8 cellular contexts compared by ENCODE assay signal in the genomic region with DNA sequence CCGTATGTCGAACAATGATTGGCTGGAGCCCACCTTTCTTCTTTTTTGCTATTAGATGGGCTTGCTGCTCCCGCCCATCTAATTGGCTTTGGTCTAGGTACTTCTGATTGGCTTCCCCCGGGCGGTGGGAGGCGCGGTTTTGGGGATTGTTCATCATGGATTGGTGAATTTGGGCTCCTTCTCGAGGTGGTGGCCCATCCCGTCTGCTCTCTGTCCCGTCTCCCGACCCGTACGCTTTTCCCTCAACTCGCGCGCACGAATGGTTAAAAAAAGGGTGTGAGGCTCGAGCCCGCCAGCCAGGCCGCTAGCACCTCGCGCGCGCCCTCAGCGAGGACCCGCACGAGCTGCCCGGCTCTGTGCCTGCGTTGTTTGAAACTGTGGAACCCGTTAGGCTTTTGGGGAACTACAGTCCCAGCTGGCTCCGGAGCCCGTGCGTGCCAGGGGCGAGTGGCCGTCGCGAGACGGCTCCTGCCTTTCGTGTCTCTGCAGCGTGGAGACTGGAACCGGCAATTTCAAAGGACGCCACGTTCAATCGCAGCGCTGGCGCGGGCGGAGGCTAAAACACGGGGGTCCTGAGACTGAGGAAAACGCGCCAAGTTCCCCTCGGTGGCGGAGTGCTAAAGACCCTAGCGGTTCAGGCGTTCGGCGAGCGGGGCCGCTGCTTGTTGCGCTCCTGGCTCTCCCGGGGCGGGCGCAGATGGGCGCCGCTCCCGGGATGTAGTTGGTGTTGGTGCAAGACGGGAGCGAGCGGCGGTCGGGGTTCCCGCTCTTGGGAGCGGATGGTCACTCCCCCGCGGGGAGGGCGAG. TPM values are rescaled to one million over a fixed set of nuclear protein-coding genes. Genes with fewer than 3 reads are reported as not detected.
A peak's percentile ranks its signal among the peaks of the same experiment; 100 is the strongest.
DNase-seq lines count a peak whose midpoint lies in the region; ATAC-seq and TF ChIP-seq lines count a peak whose summit lies in the region.

Gene USP1, plus strand, starts transcription at position 584 of the 807 bp plus-strand sequence. CDS start 2,819 bp downstream, outside the sequence.

- TF ChIP-seq CTCF in BE2C (IDR thresholded peaks at IDR 0.05; ENCODE audit: low read depth, low read length) = no peak
- TF ChIP-seq CTCF in coronary artery (IDR thresholded peaks at IDR 0.05) = no peak

- peak within 1 kb of the TSS; percentile 82 for H3K4me3 ChIP-seq in BE2C (ENCODE audit: low read depth, low read length)
- H3K4me3 ChIP-seq in coronary artery = peak within 1 kb of the TSS; percentile 96

- H3K27ac Mint-ChIP-seq in activated CD4-positive, alpha-beta T cell treated with anti-CD3 and anti-CD28 coated beads, Interleukin-2, amount 10 ng/mL, durations not matched to agents 24 days and 14 days = peak within 1 kb of the TSS; percentile 95

- H3K4me3 Mint-ChIP-seq in activated CD4-positive, alpha-beta T cell treated with anti-CD3 and anti-CD28 coated beads, Interleukin-2, amount 10 ng/mL, durations not matched to agents 24 days and 14 days = peak within 1 kb of the TSS; percentile 89

- intact Hi-C loops in activated CD4-positive, alpha-beta T cell treated with anti-CD3 and anti-CD28 coated beads, Interleukin-2, amount 10 ng/mL, durations not matched to agents 24 days and 14 days (cut with micrococcal nuclease) = loop anchor here (1.0 to 10.0 kb wide), 6 partner anchors 253 to 1362 kb away; partner anchors contain the start of genes ALG6, ATG4C, PATJ and TM2D1
- intact Hi-C loops in left colon (cut with DNase I, micrococcal nuclease) = no loop called here

- H3K4me1 Mint-ChIP-seq in activated CD4-positive, alpha-beta T cell treated with anti-CD3 and anti-CD28 coated beads, Interleukin-2, amount 10 ng/mL, durations not matched to agents 24 days and 14 days = peaks cover 26% of the 10 kb centered on the region

- H3K9me3 Mint-ChIP-seq in activated CD4-positive, alpha-beta T cell treated with anti-CD3 and anti-CD28 coated beads, Interleukin-2, amount 10 ng/mL, durations not matched to agents 24 days and 14 days = no peaks in the 10 kb centered on the region

- peaks cover 6% of the 10 kb centered on the region for H3K36me3 ChIP-seq in BE2C

- no peaks in the 10 kb centered on the region for H3K9me3 ChIP-seq in BE2C

- H3K27me3 Mint-ChIP-seq in activated CD4-positive, alpha-beta T cell treated with anti-CD3 and anti-CD28 coated beads, Interleukin-2, amount 10 ng/mL, durations not matched to agents 24 days and 14 days = no peaks in the 10 kb centered on the region

- H3K27me3 ChIP-seq in BE2C = no peaks in the 10 kb centered on the region

- peak within 1 kb of the TSS; percentile 96 for H3K27ac ChIP-seq in coronary artery

- H3K36me3 Mint-ChIP-seq in activated CD4-positive, alpha-beta T cell treated with anti-CD3 and anti-CD28 coated beads, Interleukin-2, amount 10 ng/mL, durations not matched to agents 24 days and 14 days (ENCODE audit: low read depth) = peaks cover 22% of the 10 kb centered on the region

- ATAC-seq in GM19324 (IDR thresholded peaks at IDR 0.05; ENCODE audit: low FRiP score, unreplicated experiment) (peak; percentile 78), HG03469 (IDR thresholded peaks at IDR 0.05; ENCODE audit: unreplicated experiment) (peak; percentile 77), left colon (peak; percentile 76)

- no peaks in the 10 kb centered on the region for H3K4me1 ChIP-seq in BE2C

- DNase-seq in BE2C (peak; percentile 94), NCI-H526 treated with DMSO at 0.1 percent for 48 hours (lab: John Stamatoyannopoulos, UW) (peak; percentile 99), coronary artery (ENCODE audit: low spot score) (peak; percentile 99), left colon (peak; percentile 96 to 99)
- DNase-seq in activated CD4-positive, alpha-beta T cell treated with anti-CD3 and anti-CD28 coated beads, Interleukin-2, amount 10 ng/mL, durations not matched to agents 24 days and 14 days = peak; percentile 99
- peak; percentile 99 for DNase-seq in stimulated activated CD4-positive, alpha-beta T cell treated with anti-CD3 and anti-CD28 coated beads, Interleukin-1b, Interleukin-23, amount 100 ng/mL, for 48 hours

RNA-seq across cellular contexts. Expression of gene USP1, which starts in this region (rescaled TPM):
- 15.3 TPM for polyA plus RNA-seq in BE2C (2012; ENCODE audit: insufficient read depth, insufficient read length, low read depth)
- 77.4 and 81.5 TPM in 2 replicates for total RNA-seq in activated CD4-positive, alpha-beta T cell treated with anti-CD3 and anti-CD28 coated beads, Interleukin-2, amount 10 ng/mL, durations not matched to agents 24 days and 14 days
- 10 to 100 TPM; 21.2 to 23.3 TPM for total RNA-seq in left colon

Comparison
In these comparisons a context has a peak if more than half of its experiments do, and no peak if none do; other contexts are left out.
1. Peak in every context shown above with its lines: DNase-seq, ATAC-seq, H3K4me3 ChIP-seq and H3K27ac ChIP-seq.